ENCODE assay signal across 18 cellular contexts in genomic region chr7:121545418-121545817, GRCh38.
A peak's percentile ranks its signal among the peaks of the same experiment; 100 is the strongest.
DNase-seq lines count a peak whose midpoint lies in the region; ATAC-seq, FAIRE-seq and TF ChIP-seq lines count a peak whose summit lies in the region.
"Had no signal": no experiment of that assay in that cellular context is flagged by ENCODE, and none has a peak within 500 bp of the region (broad histone marks: within the 10 kb centered on the region; RNA-seq: fewer than 3 reads in every experiment).

No MANE protein-coding gene starts in this region.

- POLR2A ChIA-PET in HepG2 (lab: Yijun Ruan, JAX) = no interaction called here

- no peaks in the 10 kb centered on the region for H3K27me3 ChIP-seq in ACC112 (ENCODE audit: insufficient read depth, low read length)
- no peaks in the 10 kb centered on the region for H3K27me3 ChIP-seq in KMS-11 (ENCODE audit: insufficient read depth, low read depth)
- H3K27me3 ChIP-seq in HepG2 (ENCODE audit: control insufficient read depth in 1 of 2, insufficient read depth in 2 of 2, low read length in 2 of 2) = 0 out of 5 replicates have a peak, but pooled peaks cover 0 to 1% of the 10 kb centered on the region in 2 experiments
- no peaks in the 10 kb centered on the region for H3K27me3 ChIP-seq in ascending aorta
- H3K27me3 ChIP-seq: cardiac muscle cell, right atrium auricular region, upper lobe of left lung had no signal

- TF ChIP-seq CTCF in KMS-11 (conservative IDR thresholded peaks at IDR 0.05; ENCODE audit: low read depth, low read length) (no peak), HepG2 (CRISPR knock-in tag; IDR thresholded peaks at IDR 0.05) (no peak), ascending aorta (IDR thresholded peaks at IDR 0.05) (no peak), HFFc6 (IDR thresholded peaks at IDR 0.05) (no peak)

- WGBS in HepG2 (ENCODE audit: low lambda C conversion rate) = 37% methylated on average over 2 of the region's 2 CpGs

- ATAC-seq in activated naive CD8-positive, alpha-beta T cell treated with anti-CD3 and anti-CD28 coated beads, Interleukin-2, amount 50 U/mL, for 24 hours = no peak
- ATAC-seq in HepG2 = no peak
- ATAC-seq in left ventricle myocardium superior = no peak
- ATAC-seq in HG03432 (IDR thresholded peaks at IDR 0.05; ENCODE audit: unreplicated experiment) = no peak

- H3K79me2 ChIP-seq in ACC112 (ENCODE audit: control insufficient read depth, insufficient read depth, low read length, unreplicated experiment) = no peaks in the 10 kb centered on the region
- H3K79me2 ChIP-seq in KMS-11 (ENCODE audit: insufficient read depth, low read depth) = no peaks in the 10 kb centered on the region
- no peaks in the 10 kb centered on the region for H3K79me2 ChIP-seq in HepG2 (ENCODE audit: insufficient read depth, low read length)

- no peaks in the 10 kb centered on the region for H3K36me3 ChIP-seq in ACC112 (ENCODE audit: insufficient read depth, low read length)
- H3K36me3 ChIP-seq in KMS-11 (ENCODE audit: insufficient read depth) = no peaks in the 10 kb centered on the region
- no peaks in the 10 kb centered on the region for H3K36me3 ChIP-seq in HepG2 (replicated peaks in 1 of 2; ENCODE audit: control insufficient read depth in 1 of 2, insufficient read depth in 2 of 2, low read length in 2 of 2)
- H3K36me3 ChIP-seq in ascending aorta = no peaks in the 10 kb centered on the region
- H3K36me3 ChIP-seq: cardiac muscle cell, right atrium auricular region, upper lobe of left lung had no signal

- in situ Hi-C loops in HepG2 (cut with HindIII; ENCODE audit: extremely low pct_ligation_motif_present, low pct_unique_long_range_greater_than_20kb) = loop anchor here (5.0 kb wide), 1 partner anchor 178 kb away; no protein-coding TSS in a partner anchor

- H3K4me1 ChIP-seq in ACC112 (ENCODE audit: control insufficient read depth, insufficient read depth, low read length, unreplicated experiment) (peaks cover 39% of the 10 kb centered on the region), KMS-11 (ENCODE audit: low read depth, poor library complexity, severe bottlenecking) (peaks cover 64% of the 10 kb centered on the region), HepG2 (ENCODE audit: insufficient read depth, low read length) (no peaks in the 10 kb centered on the region), ascending aorta (no peaks in the 10 kb centered on the region)
- H3K4me1 ChIP-seq: right atrium auricular region, upper lobe of left lung had no signal

- H3K9ac ChIP-seq in KMS-11 = no peak overlapping the region
- no peak overlapping the region for H3K9ac ChIP-seq in HepG2 (ENCODE audit: insufficient read depth, low read depth, low read length)

- no peak overlapping the region for H3K4me3 ChIP-seq in ACC112 (ENCODE audit: low read depth, low read length)
- H3K4me3 ChIP-seq in KMS-11 (IDR thresholded peaks at IDR 0.05; ENCODE audit: insufficient read depth, low read depth, low read length) = no peak overlapping the region
- H3K4me3 ChIP-seq in HepG2 (replicated peaks in 1 of 3; ENCODE audit: insufficient read depth in 1 of 3, low read depth in 2 of 3, low read length in 3 of 3) = no peak overlapping the region
- H3K4me3 ChIP-seq in ascending aorta = no peak overlapping the region
- H3K4me3 ChIP-seq: cardiac muscle cell, right atrium auricular region, upper lobe of left lung had no signal

- intact Hi-C loops in HepG2 (cut with micrococcal nuclease; ENCODE audit: unreplicated experiment) = loop anchor here (10.0 kb wide), 1 partner anchor 449 kb away; no protein-coding TSS in a partner anchor
- intact Hi-C loops in left ventricle myocardium superior (cut with micrococcal nuclease) = no loop called here
- intact Hi-C loops in ascending aorta (cut with DNase I) = no loop called here

- H3K27ac ChIP-seq in ACC112 (ENCODE audit: low read depth, low read length) (peak overlapping the region; percentile 95), KMS-11 (peak overlapping the region; percentile 56), HepG2 (ENCODE audit: extremely low read length, insufficient read depth, low read length) (no peak overlapping the region), ascending aorta (no peak overlapping the region)
- H3K27ac ChIP-seq: cardiac muscle cell, right atrium auricular region, upper lobe of left lung had no signal

- H3K9me3 ChIP-seq in HepG2 (ENCODE audit: low read length) (peaks cover 6% of the 10 kb centered on the region), ascending aorta (no peaks in the 10 kb centered on the region)
- H3K9me3 ChIP-seq: right atrium auricular region, upper lobe of left lung had no signal

- H3K4me3 Mint-ChIP-seq in activated naive CD8-positive, alpha-beta T cell treated with anti-CD3 and anti-CD28 coated beads, Interleukin-2, amount 50 U/mL, for 24 hours = no peak overlapping the region
- no peak overlapping the region for H3K4me3 Mint-ChIP-seq in HFFc6
- H3K4me3 Mint-ChIP-seq: neural crest cell had no signal

- peaks cover 37% of the 10 kb centered on the region for H3K4me1 Mint-ChIP-seq in activated naive CD8-positive, alpha-beta T cell treated with anti-CD3 and anti-CD28 coated beads, Interleukin-2, amount 50 U/mL, for 24 hours
- peaks cover 37% of the 10 kb centered on the region for H3K4me1 Mint-ChIP-seq in HFFc6 (ENCODE audit: low read depth)

- H3K9me3 Mint-ChIP-seq in activated naive CD8-positive, alpha-beta T cell treated with anti-CD3 and anti-CD28 coated beads, Interleukin-2, amount 50 U/mL, for 24 hours = peaks cover 4% of the 10 kb centered on the region
- H3K9me3 Mint-ChIP-seq in HFFc6 = no peaks in the 10 kb centered on the region

- peak overlapping the region; percentile 53 for H3K4me2 ChIP-seq in KMS-11
- no peak overlapping the region for H3K4me2 ChIP-seq in HepG2 (ENCODE audit: low read depth, low read length)

- TF ChIP-seq RAD21 in HepG2 (CRISPR knock-in tag; IDR thresholded peaks at IDR 0.05) = no peak

- no peak for FAIRE-seq in HepG2 (lab: Jason Lieb, UNC)

- CTCF ChIA-PET in HepG2 (lab: Yijun Ruan, JAX; ENCODE audit: low intra/inter-chr PET ratio, low total read pairs) = no interaction called here

- H3K27me3 Mint-ChIP-seq in activated naive CD8-positive, alpha-beta T cell treated with anti-CD3 and anti-CD28 coated beads, Interleukin-2, amount 50 U/mL, for 24 hours = peaks cover 4% of the 10 kb centered on the region
- H3K27me3 Mint-ChIP-seq in HFFc6 (ENCODE audit: insufficient read depth) = peaks cover 3% of the 10 kb centered on the region

- no peak for DNase-seq in activated naive CD8-positive, alpha-beta T cell treated with anti-CD3 and anti-CD28 coated beads, Interleukin-2, amount 50 U/mL, for 24 hours
- DNase-seq in HepG2 (ENCODE audit: low spot score) (no peak), left ventricle myocardium superior (no peak), ascending aorta (ENCODE audit: low spot score in 2 of 2) (no peak), HFFc6 (no peak)
- DNase-seq: activated CD4-positive, alpha-beta T cell treated with anti-CD3 and anti-CD28 coated beads for 48 hours; activated effector memory CD4-positive, alpha-beta T cell treated with Interleukin-2 at 50 U/mL for 16 hours; effector CD8-positive, alpha-beta T cell; NCI-H187 treated with DMSO at 0.1 percent for 48 hours; NCI-H524 treated with DMSO at 0.1 percent for 48 hours; stimulated activated CD4-positive, alpha-beta T cell treated with anti-CD3 and anti-CD28 coated beads, Interleukin-2, amount 100 ng/mL, for 24 hours; upper lobe of left lung had no signal

- TF ChIP-seq POLR2A in HepG2 (IDR thresholded peaks at IDR 0.05; ENCODE audit: insufficient read depth in 1 of 2, low read depth in 2 of 2, low read length in 2 of 2) = no peak

- no TSS peak for BruUV-seq in HepG2 (replicated peaks; lab: Mats Ljungman, UMichigan)

- H2AFZ ChIP-seq in ACC112 (ENCODE audit: low read length, unreplicated experiment) (no peak overlapping the region), KMS-11 (ENCODE audit: low read depth) (peak overlapping the region; percentile 2), HepG2 (ENCODE audit: low read length) (no peak overlapping the region)

- H3K36me3 Mint-ChIP-seq in activated naive CD8-positive, alpha-beta T cell treated with anti-CD3 and anti-CD28 coated beads, Interleukin-2, amount 50 U/mL, for 24 hours (ENCODE audit: low read depth) = peaks cover 3% of the 10 kb centered on the region
- peaks cover 5% of the 10 kb centered on the region; the same call in 1 of the 2 replicates for H3K36me3 Mint-ChIP-seq in HFFc6 (ENCODE audit: low read depth)

- TF ChIP-seq EP300 in HepG2 (IDR thresholded peaks at IDR 0.05; ENCODE audit: low read depth in 2 of 2, low read length in 2 of 2) (no peak), HepG2 (CRISPR knock-in tag; IDR thresholded peaks at IDR 0.05; ENCODE audit: borderline replicate concordance) (no peak)

- peak overlapping the region; percentile 85 for H3K27ac Mint-ChIP-seq in activated naive CD8-positive, alpha-beta T cell treated with anti-CD3 and anti-CD28 coated beads, Interleukin-2, amount 50 U/mL, for 24 hours
- H3K27ac Mint-ChIP-seq in HFFc6 = no peak overlapping the region; the same call in 1 of the 2 replicates

- no peaks in the 10 kb centered on the region for H4K20me1 ChIP-seq in KMS-11 (ENCODE audit: insufficient read depth)
- no peaks in the 10 kb centered on the region for H4K20me1 ChIP-seq in HepG2 (ENCODE audit: insufficient read depth, low read length)

TF ChIP-seq in HepG2, 621 proteins besides CTCF, POLR2A, EP300 and RAD21:
- peak; percentile 63; the same call in 1 of the 2 replicates for TF ChIP-seq ZNF614 (CRISPR knock-in tag; IDR thresholded peaks at IDR 0.05; ENCODE audit: borderline replicate concordance)
- no peak for TF ChIP-seq ZNF34 (CRISPR knock-in tag; IDR thresholded peaks at IDR 0.05; ENCODE audit: borderline replicate concordance)
- TF ChIP-seq MYC (CRISPR knock-in tag; IDR thresholded peaks at IDR 0.05; ENCODE audit: borderline replicate concordance) = no peak

Comparison
In these comparisons a context has a peak if more than half of its experiments do, and no peak if none do; other contexts are left out.
1. H3K27ac ChIP-seq: peak in ACC112 (single experiment) and KMS-11 (single experiment); none in HepG2 (single experiment) and ascending aorta (0 of 2).